In genomic region chr6:38580030-38580429, GRCh38 we compare ENCODE assay signal across 23 cellular contexts.
"Had no signal": no experiment of that assay in that cellular context is flagged by ENCODE, and none has a peak within 500 bp of the region (broad histone marks: within the 10 kb centered on the region; RNA-seq: fewer than 3 reads in every experiment).

No MANE protein-coding gene starts in this region.

- H3K27ac ChIP-seq: coronary artery, dorsolateral prefrontal cortex, esophagus muscularis mucosa, foreskin keratinocyte, gastroesophageal sphincter, heart left ventricle, hepatocyte, left lung, lower lobe of right lung had no signal

- DNase-seq: dermis blood vessel endothelial cell; dorsolateral prefrontal cortex; effector CD4-positive, alpha-beta T cell; effector memory CD4-positive, alpha-beta T cell; foreskin keratinocyte; heart left ventricle; hypothalamus; immature natural killer cell; islet precursor cell; kidney; kidney glomerular epithelial cell; left colon; left lung; left ventricle myocardium superior; lower lobe of right lung; mesenchymal stem cell; mucosa of descending colon; naive B cell; naive thymus-derived CD8-positive, alpha-beta T cell had no signal

- ATAC-seq: foreskin keratinocyte; gastroesophageal sphincter; heart left ventricle; left colon; left lung; left ventricle myocardium superior; lower lobe of right lung; mucosa of descending colon; naive thymus-derived CD8-positive, alpha-beta T cell had no signal
